In the genomic region with DNA sequence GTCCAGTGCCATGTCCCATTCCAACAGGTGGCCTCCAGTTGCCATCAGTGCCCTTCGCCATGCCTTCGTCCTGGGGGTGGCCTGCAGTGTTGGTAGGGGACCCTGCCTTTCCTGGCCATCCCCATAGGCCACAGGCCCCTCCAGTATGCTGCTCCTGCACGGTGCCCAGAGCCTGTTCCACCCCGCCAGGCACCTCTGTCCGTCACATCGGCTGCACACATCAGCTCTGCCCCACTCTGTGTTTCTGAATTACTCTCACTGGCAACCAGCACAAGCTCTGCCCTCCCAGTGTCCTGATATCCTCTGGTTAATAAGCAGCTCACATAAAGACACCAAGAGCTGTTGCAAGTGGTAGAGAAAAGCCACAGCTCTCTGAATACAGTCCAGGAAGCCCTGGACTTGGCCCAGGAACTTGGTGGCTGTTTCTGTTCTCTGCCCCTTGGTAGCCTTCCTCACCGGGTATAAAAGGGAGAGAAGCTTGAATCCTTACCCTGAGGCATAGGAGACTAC, we compare ENCODE assay signal across 9 cellular contexts. TPM values are rescaled to one million over a fixed set of nuclear protein-coding genes. Genes with fewer than 3 reads are reported as not detected.
DNase-seq lines count a peak whose midpoint lies in the region; ATAC-seq and TF ChIP-seq lines count a peak whose summit lies in the region.
"Had no signal": no experiment of that assay in that cellular context is flagged by ENCODE, and none has a peak within 500 bp of the region (broad histone marks: within the 10 kb centered on the region; RNA-seq: fewer than 3 reads in every experiment).

No MANE protein-coding gene starts in this region.

- H3K36me3 ChIP-seq in SJCRH30 (no peaks in the 10 kb centered on the region), prostate gland (no peaks in the 10 kb centered on the region)

- H3K4me3 ChIP-seq in SJCRH30 (no peak overlapping the region), prostate gland (no peak overlapping the region)

- in situ Hi-C loops in G401 (cut with HindIII; ENCODE audit: low sequenced_read_pairs): no loop called here

- ATAC-seq in left ventricle myocardium superior: peak; percentile 46
- ATAC-seq in HG03521 (IDR thresholded peaks at IDR 0.05; ENCODE audit: unreplicated experiment): no peak

- H3K27ac ChIP-seq in SJCRH30 (peak overlapping the region; percentile 85), prostate gland (peak overlapping the region; percentile 84 to 89)

- H3K27me3 ChIP-seq in SJCRH30 (no peaks in the 10 kb centered on the region), prostate gland (replicated peaks; ENCODE audit: insufficient read depth) (no peaks in the 10 kb centered on the region)

- 59% methylated on average over 7 of the region's 7 CpGs for WGBS in prostate gland

- no peaks in the 10 kb centered on the region for H3K9me3 ChIP-seq in SJCRH30 (replicated peaks)
- no peaks in the 10 kb centered on the region for H3K9me3 ChIP-seq in prostate gland

- TF ChIP-seq CTCF in prostate gland (IDR thresholded peaks at IDR 0.05): no peak

- peak; percentile 36 for DNase-seq in G401 (ENCODE audit: low spot score)
- peak; percentile 51 to 68 for DNase-seq in SJCRH30
- DNase-seq in left ventricle myocardium superior: peak; percentile 65
- DNase-seq in prostate gland (ENCODE audit: low spot score): peak; percentile 46
- no peak for DNase-seq in GF-D8 (lab: John Stamatoyannopoulos, UW)
- DNase-seq in stimulated activated CD4-positive, alpha-beta T cell treated with anti-CD3 and anti-CD28 coated beads, Interleukin-15, amount 100 ng/mL, for 24 hours: no peak
- DNase-seq in GM03348 (ENCODE audit: low spot score): no peak
- DNase-seq: T-helper 2 cell had no signal

- intact Hi-C loops in left ventricle myocardium superior (cut with micrococcal nuclease) (no loop called here), prostate gland (cut with DNase I) (no loop called here)

- peaks cover 49% of the 10 kb centered on the region for H3K4me1 ChIP-seq in SJCRH30
- H3K4me1 ChIP-seq in prostate gland (replicated peaks): peaks cover 24% of the 10 kb centered on the region

- TF ChIP-seq POLR2A in prostate gland (IDR thresholded peaks at IDR 0.05): no peak

RNA-seq across cellular contexts. Expression of a gene that starts 31.3 kb away (rescaled TPM):
- 15.1 and 20.3 TPM in 2 replicates for total RNA-seq in G401 (2014; rRNA removed; shearing (Covaris generic))
- 164 and 166 TPM in 2 replicates for total RNA-seq in SJCRH30 (2014; rRNA removed; shearing (Covaris generic))
- 3,201 TPM for total RNA-seq in left ventricle myocardium superior
- 100 to 1,000 TPM; 121 to 209 TPM for total RNA-seq in prostate gland

Comparison
In these comparisons a context has a peak if more than half of its experiments do, and no peak if none do; other contexts are left out.
1. DNase-seq: peak in G401 (single experiment), SJCRH30 (2 of 2), left ventricle myocardium superior (single experiment) and prostate gland (single experiment); none in GF-D8 (single experiment), stimulated activated CD4-positive, alpha-beta T cell treated with anti-CD3 and anti-CD28 coated beads, Interleukin-15, amount 100 ng/mL, for 24 hours (single experiment) and GM03348 (single experiment).
2. RNA of a gene that starts 31.3 kb away (total RNA-seq): 3,201 TPM in left ventricle myocardium superior (single experiment); 121 to 209 TPM in prostate gland, 164 to 166 TPM in SJCRH30 and 15.1 to 20.3 TPM in G401; every median in the first group is over 10 times any median in the second.